ENCODE assay signal across 14 cellular contexts in genomic region chr3:56977561-56977889, GRCh38.
DNase-seq lines count a peak whose midpoint lies in the region; ATAC-seq and TF ChIP-seq lines count a peak whose summit lies in the region.
"Had no signal": no experiment of that assay in that cellular context is flagged by ENCODE, and none has a peak within 500 bp of the region (broad histone marks: within the 10 kb centered on the region; RNA-seq: fewer than 3 reads in every experiment).

No MANE protein-coding gene starts in this region.

- intact Hi-C loops in vagina (cut with DNase I), result no loop called here

- peak overlapping the region; percentile 91 for H3K27ac ChIP-seq in hepatocyte
- H3K27ac ChIP-seq in smooth muscle cell (ENCODE audit: low read depth), result peak overlapping the region; percentile 89
- H3K27ac ChIP-seq in vagina, result peak overlapping the region; percentile 37
- no peak overlapping the region for H3K27ac ChIP-seq in osteoblast (ENCODE audit: low read depth, low read length)
- H3K27ac ChIP-seq: 22Rv1 had no signal

- H3K79me2 ChIP-seq in hepatocyte (no peaks in the 10 kb centered on the region), smooth muscle cell (ENCODE audit: low read depth) (peaks cover 6% of the 10 kb centered on the region), osteoblast (ENCODE audit: insufficient read depth, low read length) (no peaks in the 10 kb centered on the region)

- H3K4me3 ChIP-seq in hepatocyte (no peak overlapping the region), smooth muscle cell (no peak overlapping the region), vagina (no peak overlapping the region), osteoblast (ENCODE audit: insufficient read depth, low read length) (no peak overlapping the region)

- peaks cover 17% of the 10 kb centered on the region for H3K4me1 ChIP-seq in hepatocyte (ENCODE audit: insufficient read depth)
- H3K4me1 ChIP-seq in smooth muscle cell (ENCODE audit: low read depth), result peaks cover 9% of the 10 kb centered on the region
- H3K4me1 ChIP-seq in vagina, result peaks cover 28% of the 10 kb centered on the region
- H3K4me1 ChIP-seq in osteoblast (ENCODE audit: insufficient read depth, low read length), result peaks cover 26% of the 10 kb centered on the region

- DNase-seq in NCI-H1694 treated with DMSO at 0.1 percent for 48 hours (lab: John Stamatoyannopoulos, UW) (peak; percentile 31), NCI-H1694 (lab: John Stamatoyannopoulos, UW) (no peak), hepatocyte (ENCODE audit: low spot score) (no peak), smooth muscle cell (lab: John Stamatoyannopoulos, UW; ENCODE audit: unreplicated experiment) (no peak), vagina (ENCODE audit: extremely low spot score in 2 of 2) (no peak), NCI-H510A (lab: John Stamatoyannopoulos, UW) (no peak), osteoblast (ENCODE audit: insufficient read length, low spot score, missing footprints) (no peak)
- DNase-seq: AML-193, H9, NCI-H1048, NCI-H2029 treated with DMSO at 0.1 percent for 48 hours, NCI-H526 treated with DMSO at 0.1 percent for 48 hours had no signal

- TF ChIP-seq CTCF in hepatocyte (IDR thresholded peaks at IDR 0.05; ENCODE audit: poor library complexity) (no peak), smooth muscle cell (IDR thresholded peaks at IDR 0.05; ENCODE audit: borderline replicate concordance, insufficient read depth, poor library complexity, severe bottlenecking) (no peak), vagina (IDR thresholded peaks at IDR 0.05) (no peak), osteoblast (IDR thresholded peaks at IDR 0.05; ENCODE audit: extremely low read depth, low read depth, low read length) (no peak)

- no peaks in the 10 kb centered on the region for H4K20me1 ChIP-seq in hepatocyte (ENCODE audit: insufficient read depth, poor library complexity, severe bottlenecking)
- no peaks in the 10 kb centered on the region for H4K20me1 ChIP-seq in smooth muscle cell (ENCODE audit: low read depth)
- H4K20me1 ChIP-seq in osteoblast (ENCODE audit: insufficient read depth, low read length), result no peaks in the 10 kb centered on the region

- no peaks in the 10 kb centered on the region for H3K36me3 ChIP-seq in hepatocyte (replicated peaks; ENCODE audit: insufficient read depth, low read depth)
- no peaks in the 10 kb centered on the region for H3K36me3 ChIP-seq in smooth muscle cell (ENCODE audit: low read depth)
- H3K36me3 ChIP-seq in vagina, result no peaks in the 10 kb centered on the region
- H3K36me3 ChIP-seq in osteoblast (ENCODE audit: insufficient read depth, low read length), result no peaks in the 10 kb centered on the region

- peak overlapping the region; percentile 52 for H3K9ac ChIP-seq in smooth muscle cell (ENCODE audit: low read depth)

- H3K4me2 ChIP-seq in hepatocyte (no peak overlapping the region), smooth muscle cell (peak overlapping the region; percentile 49), osteoblast (ENCODE audit: insufficient read depth, low read length) (no peak overlapping the region)

- H2AFZ ChIP-seq in hepatocyte, result no peak overlapping the region
- no peak overlapping the region for H2AFZ ChIP-seq in smooth muscle cell (ENCODE audit: low read depth)
- no peak overlapping the region for H2AFZ ChIP-seq in osteoblast (ENCODE audit: low read length)

- H3K9me3 ChIP-seq in hepatocyte (ENCODE audit: low read depth), result no peaks in the 10 kb centered on the region
- H3K9me3 ChIP-seq in smooth muscle cell (replicated peaks; ENCODE audit: low read depth), result no peaks in the 10 kb centered on the region
- no peaks in the 10 kb centered on the region for H3K9me3 ChIP-seq in vagina
- no peaks in the 10 kb centered on the region for H3K9me3 ChIP-seq in osteoblast (ENCODE audit: low read depth, low read length)

- TF ChIP-seq POLR2A in vagina (IDR thresholded peaks at IDR 0.05), result no peak

- ATAC-seq in HG02642 (IDR thresholded peaks at IDR 0.05; ENCODE audit: poor library complexity, unreplicated experiment), result no peak

- H3F3A ChIP-seq in smooth muscle cell (ENCODE audit: low read depth), result peaks cover 35% of the 10 kb centered on the region

- H3K9me2 ChIP-seq in hepatocyte (replicated peaks; ENCODE audit: insufficient read depth), result no peaks in the 10 kb centered on the region

- H3K27me3 ChIP-seq in hepatocyte (no peaks in the 10 kb centered on the region), smooth muscle cell (ENCODE audit: low read depth) (no peaks in the 10 kb centered on the region), vagina (no peaks in the 10 kb centered on the region), osteoblast (ENCODE audit: insufficient read depth, low read length) (no peaks in the 10 kb centered on the region)

- 100% methylated on average over 1 of the region's 1 CpG for WGBS in hepatocyte (ENCODE audit: low lambda C conversion rate, missing lambda C conversion rate)
- 95% methylated on average over 1 of the region's 1 CpG for WGBS in smooth muscle cell (ENCODE audit: low lambda C conversion rate)
